In the genomic region with DNA sequence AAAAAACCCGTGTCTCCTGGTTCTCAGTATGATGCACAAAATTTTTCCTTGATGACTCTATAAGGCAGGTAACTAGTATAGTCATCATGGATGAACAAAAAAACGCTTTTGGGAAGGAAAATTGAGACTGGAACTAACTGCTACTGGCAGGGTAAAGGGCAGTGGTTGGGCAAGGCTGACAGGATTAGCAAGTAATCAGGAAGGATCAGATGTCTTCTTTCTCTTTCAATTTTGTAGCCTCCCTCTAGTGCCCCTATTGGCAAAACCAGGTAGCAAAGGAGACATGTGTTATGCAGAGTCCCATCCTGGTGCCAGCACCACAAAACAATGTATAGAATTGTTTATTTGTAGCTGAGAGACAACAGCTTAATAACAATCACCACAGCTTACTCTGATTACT, we compare ENCODE assay signal across 9 cellular contexts. TPM values are rescaled to one million over a fixed set of nuclear protein-coding genes. Genes with fewer than 3 reads are reported as not detected.
A peak's percentile ranks its signal among the peaks of the same experiment; 100 is the strongest.
DNase-seq lines count a peak whose midpoint lies in the region; ATAC-seq, FAIRE-seq and TF ChIP-seq lines count a peak whose summit lies in the region.
"Had no signal": no experiment of that assay in that cellular context is flagged by ENCODE, and none has a peak within 500 bp of the region (broad histone marks: within the 10 kb centered on the region; RNA-seq: fewer than 3 reads in every experiment).

No MANE protein-coding gene starts in this region.

- H3K9me3 ChIP-seq in pancreas (no peaks in the 10 kb centered on the region), T-helper 17 cell (ENCODE audit: control insufficient read depth, low read length, poor library complexity, severe bottlenecking) (no peaks in the 10 kb centered on the region)

- no peak overlapping the region for H3K27ac Mint-ChIP-seq in T-helper 17 cell
- H3K27ac Mint-ChIP-seq: activated T-cell treated with anti-CD3 and anti-CD28 coated beads, Interleukin-2, amount 50 U/mL, for 24 hours had no signal

- H3K27ac ChIP-seq in pancreas = no peak overlapping the region

- FAIRE-seq in pancreas (lab: Jason Lieb, UNC) = peak; percentile 66

- WGBS in pancreas, 2 donors = 31 to 35% methylated on average over 2 of the region's 2 CpGs

- no peaks in the 10 kb centered on the region for H3K36me3 ChIP-seq in pancreas

- no peaks in the 10 kb centered on the region for H3K4me1 Mint-ChIP-seq in T-helper 17 cell

- DNase-seq in Kasumi-1 (lab: John Stamatoyannopoulos, UW) (peak; percentile 31 to 39), pancreas (no peak), NCI-H1417 treated with DMSO at 0.1 percent for 48 hours (lab: John Stamatoyannopoulos, UW) (no peak), T-helper 17 cell (no peak)
- DNase-seq: activated T-cell treated with anti-CD3 and anti-CD28 coated beads, Interleukin-2, amount 50 U/mL, for 24 hours had no signal

- no peak for TF ChIP-seq CTCF in pancreas (IDR thresholded peaks at IDR 0.05)

- no peak overlapping the region for H3K4me3 Mint-ChIP-seq in T-helper 17 cell
- H3K4me3 Mint-ChIP-seq: activated T-cell treated with anti-CD3 and anti-CD28 coated beads, Interleukin-2, amount 50 U/mL, for 24 hours had no signal

- ATAC-seq in GM18868 (IDR thresholded peaks at IDR 0.05; ENCODE audit: unreplicated experiment) = peak; percentile 85
- peak; percentile 73 for ATAC-seq in SK-N-SH treated with all-trans-retinoic acid at 6 μM for 48 hours
- ATAC-seq in pancreas = peak in 3 of 4 donors; percentile 49 to 75 (median 66)
- ATAC-seq in HG03108 (IDR thresholded peaks at IDR 0.05; ENCODE audit: unreplicated experiment) = no peak
- ATAC-seq in T-helper 17 cell = no peak

- intact Hi-C loops in pancreas (cut with DNase I) = no loop called here

- no peaks in the 10 kb centered on the region for H3K27me3 ChIP-seq in pancreas

- no peaks in the 10 kb centered on the region for H3K27me3 Mint-ChIP-seq in T-helper 17 cell

- H3K36me3 Mint-ChIP-seq in T-helper 17 cell (ENCODE audit: low read depth) = no peaks in the 10 kb centered on the region

- H3K4me1 ChIP-seq in pancreas = no peaks in the 10 kb centered on the region

- H3K4me3 ChIP-seq in pancreas = no peak overlapping the region

TF ChIP-seq in SK-N-SH treated with all-trans-retinoic acid at 6 μM for 48 hours, 23 proteins besides CTCF, POLR2A, EP300 and RAD21:
- TF ChIP-seq GLIS3 (CRISPR knock-in tag; IDR thresholded peaks at IDR 0.05) = no peak
- TF ChIP-seq ZFP30 (CRISPR knock-in tag; IDR thresholded peaks at IDR 0.05) = no peak
- TF ChIP-seq, protein P1, sequence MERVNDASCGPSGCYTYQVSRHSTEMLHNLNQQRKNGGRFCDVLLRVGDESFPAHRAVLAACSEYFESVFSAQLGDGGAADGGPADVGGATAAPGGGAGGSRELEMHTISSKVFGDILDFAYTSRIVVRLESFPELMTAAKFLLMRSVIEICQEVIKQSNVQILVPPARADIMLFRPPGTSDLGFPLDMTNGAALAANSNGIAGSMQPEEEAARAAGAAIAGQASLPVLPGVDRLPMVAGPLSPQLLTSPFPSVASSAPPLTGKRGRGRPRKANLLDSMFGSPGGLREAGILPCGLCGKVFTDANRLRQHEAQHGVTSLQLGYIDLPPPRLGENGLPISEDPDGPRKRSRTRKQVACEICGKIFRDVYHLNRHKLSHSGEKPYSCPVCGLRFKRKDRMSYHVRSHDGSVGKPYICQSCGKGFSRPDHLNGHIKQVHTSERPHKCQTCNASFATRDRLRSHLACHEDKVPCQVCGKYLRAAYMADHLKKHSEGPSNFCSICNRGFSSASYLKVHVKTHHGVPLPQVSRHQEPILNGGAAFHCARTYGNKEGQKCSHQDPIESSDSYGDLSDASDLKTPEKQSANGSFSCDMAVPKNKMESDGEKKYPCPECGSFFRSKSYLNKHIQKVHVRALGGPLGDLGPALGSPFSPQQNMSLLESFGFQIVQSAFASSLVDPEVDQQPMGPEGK (CRISPR knock-in tag; IDR thresholded peaks at IDR 0.05; ENCODE audit: borderline replicate concordance) = no peak
- no peak for TF ChIP-seq TCF4 (CRISPR knock-in tag; IDR thresholded peaks at IDR 0.05; ENCODE audit: borderline replicate concordance)
- TF ChIP-seq SNAI2 (CRISPR knock-in tag; IDR thresholded peaks at IDR 0.05) = no peak
- TF ChIP-seq, protein P2, sequence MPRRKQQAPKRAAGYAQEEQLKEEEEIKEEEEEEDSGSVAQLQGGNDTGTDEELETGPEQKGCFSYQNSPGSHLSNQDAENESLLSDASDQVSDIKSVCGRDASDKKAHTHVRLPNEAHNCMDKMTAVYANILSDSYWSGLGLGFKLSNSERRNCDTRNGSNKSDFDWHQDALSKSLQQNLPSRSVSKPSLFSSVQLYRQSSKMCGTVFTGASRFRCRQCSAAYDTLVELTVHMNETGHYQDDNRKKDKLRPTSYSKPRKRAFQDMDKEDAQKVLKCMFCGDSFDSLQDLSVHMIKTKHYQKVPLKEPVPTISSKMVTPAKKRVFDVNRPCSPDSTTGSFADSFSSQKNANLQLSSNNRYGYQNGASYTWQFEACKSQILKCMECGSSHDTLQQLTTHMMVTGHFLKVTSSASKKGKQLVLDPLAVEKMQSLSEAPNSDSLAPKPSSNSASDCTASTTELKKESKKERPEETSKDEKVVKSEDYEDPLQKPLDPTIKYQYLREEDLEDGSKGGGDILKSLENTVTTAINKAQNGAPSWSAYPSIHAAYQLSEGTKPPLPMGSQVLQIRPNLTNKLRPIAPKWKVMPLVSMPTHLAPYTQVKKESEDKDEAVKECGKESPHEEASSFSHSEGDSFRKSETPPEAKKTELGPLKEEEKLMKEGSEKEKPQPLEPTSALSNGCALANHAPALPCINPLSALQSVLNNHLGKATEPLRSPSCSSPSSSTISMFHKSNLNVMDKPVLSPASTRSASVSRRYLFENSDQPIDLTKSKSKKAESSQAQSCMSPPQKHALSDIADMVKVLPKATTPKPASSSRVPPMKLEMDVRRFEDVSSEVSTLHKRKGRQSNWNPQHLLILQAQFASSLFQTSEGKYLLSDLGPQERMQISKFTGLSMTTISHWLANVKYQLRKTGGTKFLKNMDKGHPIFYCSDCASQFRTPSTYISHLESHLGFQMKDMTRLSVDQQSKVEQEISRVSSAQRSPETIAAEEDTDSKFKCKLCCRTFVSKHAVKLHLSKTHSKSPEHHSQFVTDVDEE (CRISPR knock-in tag; IDR thresholded peaks at IDR 0.05) = no peak
- TF ChIP-seq ARNTL (CRISPR knock-in tag; IDR thresholded peaks at IDR 0.05; ENCODE audit: borderline replicate concordance, low read depth) = no peak
- no peak for TF ChIP-seq RARB (CRISPR knock-in tag; IDR thresholded peaks at IDR 0.05)
- TF ChIP-seq ZNF70 (CRISPR knock-in tag; IDR thresholded peaks at IDR 0.05) = no peak
- no peak for TF ChIP-seq ISL1 (CRISPR knock-in tag; IDR thresholded peaks at IDR 0.05)
- no peak for TF ChIP-seq ESRRG (CRISPR knock-in tag; IDR thresholded peaks at IDR 0.05)
- TF ChIP-seq OSR1 (CRISPR knock-in tag; IDR thresholded peaks at IDR 0.05) = no peak
- TF ChIP-seq ZC3H10 (CRISPR knock-in tag; IDR thresholded peaks at IDR 0.05) = no peak

RNA-seq across cellular contexts. Expression of gene SLITRK4, which starts 12.8 kb away (rescaled TPM):
- total RNA-seq in pancreas (1 to 10 TPM in 2 of 6 donors, under 1 TPM in 4; 0.32 to 1.3 (median 0.60) TPM), T-helper 17 cell (under 1 TPM in 1 of 2 donors, not detected in 1; 0.17 TPM)
- polyA plus RNA-seq in pancreas = under 1 TPM; 0.07 to 0.19 TPM
- total RNA-seq: RPMI7951 had no signal

Comparison
In these comparisons a context has a peak if more than half of its experiments do, and no peak if none do; other contexts are left out.
1. ATAC-seq: peak in GM18868 (single experiment), SK-N-SH treated with all-trans-retinoic acid at 6 μM for 48 hours (single experiment) and pancreas (3 of 4); none in HG03108 (single experiment) and T-helper 17 cell (single experiment).
2. DNase-seq: peak in Kasumi-1 (2 of 2); none in pancreas (0 of 6), NCI-H1417 treated with DMSO at 0.1 percent for 48 hours (single experiment) and T-helper 17 cell (0 of 3).